In the genomic region with DNA sequence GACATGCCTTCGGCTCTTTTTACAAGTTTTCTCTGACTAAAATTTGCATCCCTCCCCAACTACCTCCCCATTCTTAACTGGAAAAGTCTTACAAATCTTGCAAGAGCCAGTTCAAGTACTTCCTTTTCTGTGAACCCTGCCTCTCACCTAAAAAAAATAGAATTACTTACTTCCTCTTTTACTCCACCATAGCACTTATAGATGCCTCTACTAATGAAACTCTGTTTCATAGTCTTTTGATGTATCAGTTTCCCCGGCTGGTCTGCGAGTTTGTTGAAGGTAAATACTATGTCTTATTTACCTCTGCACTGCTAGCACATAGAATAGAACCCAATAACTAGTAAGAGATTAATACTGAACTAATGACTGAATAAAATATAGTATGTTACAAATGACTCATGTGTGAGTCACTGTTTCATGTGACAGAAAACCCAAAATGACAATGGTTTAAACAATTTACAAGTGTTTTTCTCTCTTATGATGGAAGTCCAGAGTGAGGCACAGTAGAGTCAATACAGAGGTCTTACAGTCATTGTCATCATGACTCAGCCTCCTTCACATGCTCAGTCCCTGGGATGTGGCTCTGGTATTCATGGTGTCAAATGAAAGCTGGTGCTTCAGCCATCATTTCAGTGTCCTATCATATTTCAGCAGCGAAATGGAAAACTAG, we compare ENCODE assay signal across 11 cellular contexts.
A peak's percentile ranks its signal among the peaks of the same experiment; 100 is the strongest.
DNase-seq lines count a peak whose midpoint lies in the region; ATAC-seq and TF ChIP-seq lines count a peak whose summit lies in the region.
"Had no signal": no experiment of that assay in that cellular context is flagged by ENCODE, and none has a peak within 500 bp of the region (broad histone marks: within the 10 kb centered on the region; RNA-seq: fewer than 3 reads in every experiment).

No MANE protein-coding gene starts in this region.

- no peak overlapping the region for H3K4ac ChIP-seq in IMR-90 (ENCODE audit: low read depth, low read length)

- H3K27me3 Mint-ChIP-seq in activated B cell treated with CpG ODN at 0.5 μM for 24 hours = no peaks in the 10 kb centered on the region
- H3K27me3 Mint-ChIP-seq: CD8-positive, alpha-beta memory T cell had no signal

- H3K27ac ChIP-seq in BLaER1 = no peak overlapping the region
- no peak overlapping the region for H3K27ac ChIP-seq in IMR-90 (ENCODE audit: insufficient read depth, low read length)
- H3K27ac ChIP-seq: right lobe of liver had no signal

- 0 out of 2 replicates have a peak overlapping the region, but pooled peaks have one; percentile 3 for H3K4me2 ChIP-seq in BLaER1
- H3K4me2 ChIP-seq in IMR-90 (ENCODE audit: low read depth, low read length) = no peak overlapping the region

- TF ChIP-seq CTCF in IMR-90 (conservative IDR thresholded peaks at IDR 0.05; ENCODE audit: low read depth, low read length) (no peak), activated B cell treated with CpG ODN at 0.5 μM for 24 hours (IDR thresholded peaks at IDR 0.05) (no peak)

- no peaks in the 10 kb centered on the region for H3K36me3 Mint-ChIP-seq in activated B cell treated with CpG ODN at 0.5 μM for 24 hours (ENCODE audit: low read depth)
- H3K36me3 Mint-ChIP-seq: CD8-positive, alpha-beta memory T cell had no signal

- H3K9me3 Mint-ChIP-seq in activated B cell treated with CpG ODN at 0.5 μM for 24 hours = peaks cover 11% of the 10 kb centered on the region

- DNase-seq in IMR-90 = peak; percentile 0
- DNase-seq in activated B cell treated with CpG ODN at 0.5 μM for 24 hours = no peak
- no peak for DNase-seq in NCI-H748 treated with DMSO at 0.1 percent for 48 hours (lab: John Stamatoyannopoulos, UW)
- no peak for DNase-seq in left ventricle myocardium superior
- DNase-seq in NCI-H526 treated with DMSO at 0.1 percent for 48 hours (lab: John Stamatoyannopoulos, UW) = no peak
- DNase-seq: activated CD8-positive, alpha-beta memory T cell treated with anti-CD3 and anti-CD28 coated beads, Interleukin-2, amount 50 U/mL, for 4 hours; CD8-positive, alpha-beta memory T cell; right lobe of liver had no signal

- H3K14ac ChIP-seq in IMR-90 (replicated peaks; ENCODE audit: low read depth, low read length) = no peak overlapping the region

- no peak overlapping the region for H3K9ac ChIP-seq in BLaER1
- H3K9ac ChIP-seq in IMR-90 (ENCODE audit: low read depth, low read length) = no peak overlapping the region

- H3K4me3 ChIP-seq in BLaER1 = no peak overlapping the region
- H3K4me3 ChIP-seq in IMR-90 (ENCODE audit: insufficient read depth, low read depth, low read length) = no peak overlapping the region
- H3K4me3 ChIP-seq: right lobe of liver had no signal

- H3K79me1 ChIP-seq in IMR-90 (ENCODE audit: low read depth in 1 of 2, low read length in 2 of 2) = no peaks in the 10 kb centered on the region

- H2BK120ac ChIP-seq in IMR-90 (ENCODE audit: low read depth, low read length) = no peak overlapping the region

- H2AFZ ChIP-seq in IMR-90 (replicated peaks; ENCODE audit: low read length, poor library complexity) = no peak overlapping the region

- no TSS peak for BruUV-seq in IMR-90 (replicated peaks; lab: Mats Ljungman, UMichigan)

- no peak overlapping the region for H2AK5ac ChIP-seq in IMR-90 (ENCODE audit: low read depth, low read length)

- H3K18ac ChIP-seq in IMR-90 (ENCODE audit: low read depth, low read length) = no peak overlapping the region

- CTCF ChIA-PET in IMR-90 (lab: Yijun Ruan, JAX) (no interaction called here), activated B cell treated with CpG ODN at 0.5 μM for 24 hours (lab: Charles Lee) (no interaction called here)

- H3K36me3 ChIP-seq in BLaER1 (no peaks in the 10 kb centered on the region), IMR-90 (ENCODE audit: control insufficient read depth, insufficient read depth, low read length) (no peaks in the 10 kb centered on the region)
- H3K36me3 ChIP-seq: right lobe of liver had no signal

- in situ Hi-C loops in IMR-90 (cut with MboI; ENCODE audit: low sequenced_read_pairs) = loop anchor here (25.0 kb wide), 1 partner anchor 109 kb away; no protein-coding TSS in a partner anchor

- no CpG with 5 or more reads among the region's 4 CpGs for WGBS in IMR-90 (ENCODE audit: extremely low coverage in 2 of 2, insufficient read length in 1 of 2), 2 experiments

- no peak overlapping the region for H2BK15ac ChIP-seq in IMR-90 (ENCODE audit: low read depth, low read length)

- peak; percentile 85 for ATAC-seq in GM21390 (IDR thresholded peaks at IDR 0.05; ENCODE audit: unreplicated experiment)
- ATAC-seq in IMR-90 (ENCODE audit: low read depth) = no peak
- peak; percentile 79 for ATAC-seq in activated B cell treated with CpG ODN at 0.5 μM for 24 hours (ENCODE audit: low read depth)
- no peak for ATAC-seq in left ventricle myocardium superior
- no peak for ATAC-seq in HG02852 (IDR thresholded peaks at IDR 0.05; ENCODE audit: unreplicated experiment)

- no peaks in the 10 kb centered on the region for H4K20me1 ChIP-seq in BLaER1
- H4K20me1 ChIP-seq in IMR-90 (ENCODE audit: insufficient read depth, low read length) = no peaks in the 10 kb centered on the region

- POLR2A ChIA-PET in IMR-90 (lab: Charles Lee; ENCODE audit: unreplicated experiment) (no interaction called here), activated B cell treated with CpG ODN at 0.5 μM for 24 hours (lab: Charles Lee) (no interaction called here)

- intact Hi-C loops in IMR-90 (cut with micrococcal nuclease) (no loop called here), activated B cell treated with CpG ODN at 0.5 μM for 24 hours (cut with micrococcal nuclease) (no loop called here), left ventricle myocardium superior (cut with micrococcal nuclease) (no loop called here)

- H3K23ac ChIP-seq in IMR-90 (ENCODE audit: low read depth, low read length) = no peak overlapping the region

- peak overlapping the region; percentile 60 for H3K27ac Mint-ChIP-seq in activated B cell treated with CpG ODN at 0.5 μM for 24 hours
- H3K27ac Mint-ChIP-seq: CD8-positive, alpha-beta memory T cell had no signal

- H3K4me1 Mint-ChIP-seq in activated B cell treated with CpG ODN at 0.5 μM for 24 hours = peaks cover 11% of the 10 kb centered on the region
- H3K4me1 Mint-ChIP-seq: CD8-positive, alpha-beta memory T cell had no signal

- no peak overlapping the region for H4K5ac ChIP-seq in IMR-90 (ENCODE audit: low read depth, low read length)

- dilution Hi-C loops in IMR-90 (cut with HindIII; ENCODE audit: low sequenced_read_pairs, unreplicated experiment) = no loop called here

- H2BK20ac ChIP-seq in IMR-90 (ENCODE audit: low read depth, low read length) = no peak overlapping the region

- H3K4me1 ChIP-seq in BLaER1 = peaks cover 14% of the 10 kb centered on the region; the same call in 1 of the 2 replicates
- H3K4me1 ChIP-seq in IMR-90 (ENCODE audit: control insufficient read depth, insufficient read depth, low read length) = no peaks in the 10 kb centered on the region
- H3K4me1 ChIP-seq: right lobe of liver had no signal

- no peaks in the 10 kb centered on the region for H3K9me1 ChIP-seq in IMR-90 (ENCODE audit: insufficient read depth, low read length)

- H2BK5ac ChIP-seq in IMR-90 (ENCODE audit: low read depth, low read length, poor library complexity, severe bottlenecking) = no peak overlapping the region

- no peaks in the 10 kb centered on the region for H3K9me3 ChIP-seq in BLaER1
- H3K9me3 ChIP-seq in IMR-90 (ENCODE audit: control insufficient read depth, insufficient read depth, low read length) = no peaks in the 10 kb centered on the region; the same call in 1 of the 2 replicates
- H3K9me3 ChIP-seq: right lobe of liver had no signal

- H3K27me3 ChIP-seq in BLaER1 (no peaks in the 10 kb centered on the region), IMR-90 (ENCODE audit: control insufficient read depth, insufficient read depth, low read length) (no peaks in the 10 kb centered on the region)
- H3K27me3 ChIP-seq: right lobe of liver had no signal

- H4K91ac ChIP-seq in IMR-90 (ENCODE audit: insufficient read depth, low read depth, low read length) = no peak overlapping the region

- TF ChIP-seq POLR2A in IMR-90 (IDR thresholded peaks at IDR 0.05; ENCODE audit: low read depth, low read length) = no peak

- no peak overlapping the region for H4K8ac ChIP-seq in IMR-90 (ENCODE audit: low read depth in 2 of 2, low read length in 2 of 2)

- no peak for TF ChIP-seq RAD21 in IMR-90 (IDR thresholded peaks at IDR 0.05; ENCODE audit: low read length)

- peak overlapping the region; percentile 48 for H3K4me3 Mint-ChIP-seq in activated B cell treated with CpG ODN at 0.5 μM for 24 hours
- H3K4me3 Mint-ChIP-seq: CD8-positive, alpha-beta memory T cell had no signal

- H3K56ac ChIP-seq in IMR-90 (ENCODE audit: extremely low read depth, insufficient read depth, low read length) = no peak overlapping the region

- no peak overlapping the region for H2AK9ac ChIP-seq in IMR-90 (replicated peaks; ENCODE audit: low read depth, low read length, poor library complexity)

TF ChIP-seq in IMR-90, 13 proteins besides CTCF, POLR2A, EP300 and RAD21:
- TF ChIP-seq MAFK (IDR thresholded peaks at IDR 0.05; ENCODE audit: low read depth, low read length) = no peak
TF ChIP-seq in IMR-90: peak in this region for 0.

Comparison
In these comparisons a context has a peak if more than half of its experiments do, and no peak if none do; other contexts are left out.
1. ATAC-seq: peak in GM21390 (single experiment) and activated B cell treated with CpG ODN at 0.5 μM for 24 hours (single experiment); none in IMR-90 (single experiment), left ventricle myocardium superior (single experiment) and HG02852 (single experiment).